Comparison of ENCODE assay signal across 8 cellular contexts in genomic region chr14:90760591-90761316, GRCh38. TPM values are rescaled to one million over a fixed set of nuclear protein-coding genes. Genes with fewer than 3 reads are reported as not detected.
A peak's percentile ranks its signal among the peaks of the same experiment; 100 is the strongest.
DNase-seq lines count a peak whose midpoint lies in the region; ATAC-seq and TF ChIP-seq lines count a peak whose summit lies in the region.

No MANE protein-coding gene starts in this region.

- peaks cover 8 to 16% of the 10 kb centered on the region in 2 donors for H3K27me3 Mint-ChIP-seq in natural killer cell (ENCODE audit: low read depth in 2 of 2)
- peaks cover 7 to 14% of the 10 kb centered on the region in 2 donors for H3K27me3 Mint-ChIP-seq in natural killer cell treated with Interleukin-12 subunit alpha and Interleukin-12 subunit beta and Interleukin-15 and Interleukin-18, amount 100 ng/mL, for 72 hours
- peaks cover 6 to 11% of the 10 kb centered on the region in 2 donors for H3K27me3 Mint-ChIP-seq in T-cell
- H3K27me3 Mint-ChIP-seq in activated CD4-positive, alpha-beta memory T cell treated with anti-CD3 and anti-CD28 coated beads for 36 hours = no peaks in the 10 kb centered on the region

- no peak overlapping the region for H3K4me3 Mint-ChIP-seq in natural killer cell
- H3K4me3 Mint-ChIP-seq in natural killer cell treated with Interleukin-12 subunit alpha and Interleukin-12 subunit beta and Interleukin-15 and Interleukin-18, amount 100 ng/mL, for 72 hours = no peak overlapping the region
- no peak overlapping the region for H3K4me3 Mint-ChIP-seq in T-cell
- H3K4me3 Mint-ChIP-seq in activated CD4-positive, alpha-beta memory T cell treated with anti-CD3 and anti-CD28 coated beads for 36 hours = no peak overlapping the region

- no peak overlapping the region for H3K4me3 ChIP-seq in gastrocnemius medialis

- no peak for DNase-seq in natural killer cell
- no peak for DNase-seq in natural killer cell treated with Interleukin-12 subunit alpha and Interleukin-12 subunit beta and Interleukin-15 and Interleukin-18, amount 100 ng/mL, for 72 hours (ENCODE audit: low spot score)
- DNase-seq in NCI-H526 (lab: John Stamatoyannopoulos, UW) = peak; percentile 19 to 61
- peak; percentile 28 to 48 for DNase-seq in erythroblast (lab: John Stamatoyannopoulos, UW)
- DNase-seq in gastrocnemius medialis = no peak
- no peak for DNase-seq in T-cell
- no peak for DNase-seq in activated CD4-positive, alpha-beta memory T cell treated with anti-CD3 and anti-CD28 coated beads for 36 hours

- H3K4me1 Mint-ChIP-seq in natural killer cell (peaks cover 6 to 12% of the 10 kb centered on the region in 2 donors), T-cell (peaks cover 20 to 22% (median 22%) of the 10 kb centered on the region in 3 donors)
- peaks cover 7 to 8% of the 10 kb centered on the region in 2 donors for H3K4me1 Mint-ChIP-seq in natural killer cell treated with Interleukin-12 subunit alpha and Interleukin-12 subunit beta and Interleukin-15 and Interleukin-18, amount 100 ng/mL, for 72 hours (ENCODE audit: low read depth in 2 of 2)
- H3K4me1 Mint-ChIP-seq in activated CD4-positive, alpha-beta memory T cell treated with anti-CD3 and anti-CD28 coated beads for 36 hours (ENCODE audit: low read depth) = peaks cover 20% of the 10 kb centered on the region

- H3K9me3 Mint-ChIP-seq in natural killer cell (peaks cover 4 to 5% of the 10 kb centered on the region in 2 donors), T-cell (peaks cover 12 to 17% (median 16%) of the 10 kb centered on the region in 3 donors)
- H3K9me3 Mint-ChIP-seq in natural killer cell treated with Interleukin-12 subunit alpha and Interleukin-12 subunit beta and Interleukin-15 and Interleukin-18, amount 100 ng/mL, for 72 hours = peaks cover 9% of the 10 kb centered on the region
- peaks cover 19% of the 10 kb centered on the region for H3K9me3 Mint-ChIP-seq in activated CD4-positive, alpha-beta memory T cell treated with anti-CD3 and anti-CD28 coated beads for 36 hours

- H3K36me3 Mint-ChIP-seq in natural killer cell (peaks cover 11% of the 10 kb centered on the region), T-cell (peaks cover 8% of the 10 kb centered on the region)
- peaks cover 16% of the 10 kb centered on the region for H3K36me3 Mint-ChIP-seq in natural killer cell treated with Interleukin-12 subunit alpha and Interleukin-12 subunit beta and Interleukin-15 and Interleukin-18, amount 100 ng/mL, for 72 hours
- H3K36me3 Mint-ChIP-seq in activated CD4-positive, alpha-beta memory T cell treated with anti-CD3 and anti-CD28 coated beads for 36 hours = peaks cover 9% of the 10 kb centered on the region

- in situ Hi-C loops in gastrocnemius medialis (cut with MboI; ENCODE audit: low sequenced_read_pairs in 4 of 4) = loop anchor here (10.0 to 25.0 kb wide), 3 partner anchors 456 to 798 kb away; partner anchors contain the start of genes EFCAB11 (in 3 of the 4) and TDP1 (in 3 of the 4)

- CTCF ChIA-PET in T-cell (lab: Charles Lee) = interaction anchor here (1.0 to 1.5 kb wide), 2 partner anchors 11 to 12 kb away, joined by 3 to 5 read pairs; no protein-coding TSS in a partner anchor
- CTCF ChIA-PET in activated CD4-positive, alpha-beta memory T cell treated with anti-CD3 and anti-CD28 coated beads for 36 hours (lab: Charles Lee) = interaction anchor here (0.9 to 4.2 kb wide), 7 partner anchors 10 to 413 kb away, joined by 3 to 35 read pairs (median 4); no protein-coding TSS in a partner anchor

- TF ChIP-seq CTCF in natural killer cell (IDR thresholded peaks at IDR 0.05) (peak; percentile 27), gastrocnemius medialis (IDR thresholded peaks at IDR 0.05 in 4 of 5, conservative IDR thresholded peaks at IDR 0.05 in 1 of 5) (peak; percentile 25 to 71 (median 53))

- H3K4me1 ChIP-seq in gastrocnemius medialis = peaks cover 15 to 26% of the 10 kb centered on the region in 2 donors

- H3K27me3 ChIP-seq in gastrocnemius medialis = no peaks in the 10 kb centered on the region

- intact Hi-C loops in natural killer cell (cut with micrococcal nuclease) = no loop called here
- intact Hi-C loops in gastrocnemius medialis (cut with DNase I; ENCODE audit: low total_unique reads) = loop anchor here (5.0 kb wide), 1 partner anchor 803 kb away; the partner anchor contains the start of gene TDP1
- intact Hi-C loops in activated CD4-positive, alpha-beta memory T cell treated with anti-CD3 and anti-CD28 coated beads for 36 hours (cut with micrococcal nuclease) = no loop called here

- TF ChIP-seq POLR2A in erythroblast (IDR thresholded peaks at IDR 0.05; ENCODE audit: low read length) (no peak), gastrocnemius medialis (IDR thresholded peaks at IDR 0.05) (no peak)

- no peak for ATAC-seq in natural killer cell
- no peak for ATAC-seq in natural killer cell treated with Interleukin-12 subunit alpha and Interleukin-12 subunit beta and Interleukin-15 and Interleukin-18, amount 100 ng/mL, for 72 hours
- ATAC-seq in gastrocnemius medialis = no peak
- ATAC-seq in T-cell (replicated peaks in 1 of 4) = no peak
- ATAC-seq in GM21576 (IDR thresholded peaks at IDR 0.05; ENCODE audit: unreplicated experiment) = no peak

- POLR2A ChIA-PET in T-cell (lab: Charles Lee) = interaction anchor here in 1 of 2 donors (0.6 kb wide), 1 partner anchor 364 kb away, joined by 5 read pairs; the partner anchor contains the start of gene CALM1
- POLR2A ChIA-PET in activated CD4-positive, alpha-beta memory T cell treated with anti-CD3 and anti-CD28 coated beads for 36 hours (lab: Charles Lee) = no interaction called here

- H3K9me3 ChIP-seq in gastrocnemius medialis = peaks cover 0 to 2% (median 0%) of the 10 kb centered on the region in 3 donors

- peak overlapping the region in 3 of 4 donors; percentile 19 to 97 (median 93) for H3K27ac ChIP-seq in gastrocnemius medialis

- H3K36me3 ChIP-seq in gastrocnemius medialis = no peaks in the 10 kb centered on the region

- H3K27ac Mint-ChIP-seq in natural killer cell (no peak overlapping the region), T-cell (no peak overlapping the region)
- no peak overlapping the region for H3K27ac Mint-ChIP-seq in natural killer cell treated with Interleukin-12 subunit alpha and Interleukin-12 subunit beta and Interleukin-15 and Interleukin-18, amount 100 ng/mL, for 72 hours
- no peak overlapping the region for H3K27ac Mint-ChIP-seq in activated CD4-positive, alpha-beta memory T cell treated with anti-CD3 and anti-CD28 coated beads for 36 hours

RNA-seq across cellular contexts. Expression of gene TTC7B, which starts 55.5 kb away (rescaled TPM):
- 10 to 100 TPM in 1 of 3 donors, 1 to 10 TPM in 2; 1.7 to 17.2 (median 5.9) TPM for total RNA-seq in natural killer cell
- 10 to 100 TPM in 1 of 2 donors, 1 to 10 TPM in 1; 8.9 to 24.5 TPM for total RNA-seq in natural killer cell treated with Interleukin-12 subunit alpha and Interleukin-12 subunit beta and Interleukin-15 and Interleukin-18, amount 100 ng/mL, for 72 hours
- 10 to 100 TPM; 35.0 to 78.7 (median 36.8) TPM for total RNA-seq in gastrocnemius medialis
- total RNA-seq in T-cell = 1 to 10 TPM; 1.5 to 2.6 (median 1.7) TPM
- total RNA-seq in activated CD4-positive, alpha-beta memory T cell treated with anti-CD3 and anti-CD28 coated beads for 36 hours = 10 to 100 TPM in 1 of 2 experiments, 1 to 10 TPM in 1; 9.3 to 12.4 TPM

Comparison
In these comparisons a context has a peak if more than half of its experiments do, and no peak if none do; other contexts are left out.
1. DNase-seq: peak in NCI-H526 (2 of 2) and erythroblast (2 of 2); none in natural killer cell (single experiment), natural killer cell treated with Interleukin-12 subunit alpha and Interleukin-12 subunit beta and Interleukin-15 and Interleukin-18, amount 100 ng/mL, for 72 hours (single experiment), gastrocnemius medialis (0 of 2), T-cell (0 of 34) and activated CD4-positive, alpha-beta memory T cell treated with anti-CD3 and anti-CD28 coated beads for 36 hours (single experiment).